ENCODE assay signal across 11 cellular contexts in genomic region chr6:105485456-105485855, GRCh38.
A peak's percentile ranks its signal among the peaks of the same experiment; 100 is the strongest.
DNase-seq lines count a peak whose midpoint lies in the region; ATAC-seq and TF ChIP-seq lines count a peak whose summit lies in the region.
"Had no signal": no experiment of that assay in that cellular context is flagged by ENCODE, and none has a peak within 500 bp of the region (broad histone marks: within the 10 kb centered on the region; RNA-seq: fewer than 3 reads in every experiment).

No MANE protein-coding gene starts in this region.

- dilution Hi-C loops in mammary epithelial cell (cut with HindIII; ENCODE audit: low sequenced_read_pairs) = no loop called here

- no peaks in the 10 kb centered on the region for H3K79me2 ChIP-seq in mammary epithelial cell (ENCODE audit: insufficient read depth, low read length)

- H4K20me1 ChIP-seq in mammary epithelial cell (ENCODE audit: insufficient read depth, low read length) = no peaks in the 10 kb centered on the region

- BruUV-seq in mammary epithelial cell (replicated peaks; lab: Mats Ljungman, UMichigan) = no TSS peak
- BruUV-seq in MCF 10A (replicated peaks; lab: Mats Ljungman, UMichigan) = no TSS peak

- no peak overlapping the region for H3K27ac ChIP-seq in mammary epithelial cell (ENCODE audit: insufficient read depth, low read depth, low read length)
- H3K27ac ChIP-seq: breast epithelium had no signal

- DNase-seq in mammary epithelial cell (no peak), MCF 10A (ENCODE audit: unreplicated experiment) (no peak), NCI-H69 (lab: John Stamatoyannopoulos, UW) (peak; percentile 77), retina (peak; percentile 17), NOMO-1 treated with dmso at 0.1 percent for 144 hours (lab: John Stamatoyannopoulos, UW; ENCODE audit: unreplicated experiment) (no peak), chondrocyte (ENCODE audit: low spot score) (no peak), DMS 273 (lab: John Stamatoyannopoulos, UW; ENCODE audit: unreplicated experiment) (no peak)
- DNase-seq: activated CD4-positive, alpha-beta T cell treated with anti-CD3 and anti-CD28 coated beads, Interleukin-2, amount 50 U/mL, for 1 hour had no signal

- intact Hi-C loops in mammary epithelial cell (cut with micrococcal nuclease) (loop anchor here (10.0 kb wide), 1 partner anchor 509 kb away; no protein-coding TSS in a partner anchor), MCF 10A (cut with micrococcal nuclease) (loop anchor here (2.0 to 10.0 kb wide), 2 partner anchors 115 to 959 kb away; no protein-coding TSS in a partner anchor)

- no peak overlapping the region for H3K4me2 ChIP-seq in mammary epithelial cell (ENCODE audit: insufficient read depth, low read depth, low read length)

- no peaks in the 10 kb centered on the region for H3K27me3 ChIP-seq in mammary epithelial cell (ENCODE audit: insufficient read depth, low read length)
- H3K27me3 ChIP-seq: breast epithelium had no signal

- H2AFZ ChIP-seq in mammary epithelial cell (ENCODE audit: low read depth, low read length) = peak overlapping the region; percentile 40

- peaks cover 24% of the 10 kb centered on the region for H3K4me1 ChIP-seq in mammary epithelial cell (ENCODE audit: insufficient read depth, low read length)
- H3K4me1 ChIP-seq: breast epithelium had no signal

- POLR2A ChIA-PET in MCF 10A (lab: Yijun Ruan, JAX) = interaction anchor here (0.6 to 1.3 kb wide), 3 partner anchors 116 to 602 kb away, joined by 3 to 4 read pairs (median 3); partner anchors contain the start of gene PRDM1

- H3K9me3 ChIP-seq in mammary epithelial cell (replicated peaks; ENCODE audit: insufficient read depth, low read length) = no peaks in the 10 kb centered on the region
- H3K9me3 ChIP-seq: breast epithelium had no signal

- in situ Hi-C loops in mammary epithelial cell (cut with MboI; ENCODE audit: low sequenced_read_pairs in 2 of 2) = loop anchor here in 1 of 2 donors (10.0 to 25.0 kb wide), 3 partner anchors 109 to 802 kb away; no protein-coding TSS in a partner anchor

- H3K27ac Mint-ChIP-seq in MCF 10A (ENCODE audit: low read depth, unreplicated experiment) = no peak overlapping the region
- H3K27ac Mint-ChIP-seq in chondrocyte (ENCODE audit: unreplicated experiment) = no peak overlapping the region

- H3K9me3 Mint-ChIP-seq in MCF 10A (ENCODE audit: unreplicated experiment) (no peaks in the 10 kb centered on the region), chondrocyte (ENCODE audit: low read depth) (no peaks in the 10 kb centered on the region)

- TF ChIP-seq CTCF in mammary epithelial cell (conservative IDR thresholded peaks at IDR 0.05 in 1 of 2, IDR thresholded peaks at IDR 0.05 in 1 of 2; ENCODE audit: extremely low read depth in 1 of 2, insufficient read depth in 1 of 2, low read depth in 1 of 2, low read length in 2 of 2) (no peak), MCF 10A (IDR thresholded peaks at IDR 0.05; ENCODE audit: unreplicated experiment) (no peak), chondrocyte (IDR thresholded peaks at IDR 0.05) (no peak)

- H3K4me3 Mint-ChIP-seq in MCF 10A (ENCODE audit: unreplicated experiment) (no peak overlapping the region), chondrocyte (ENCODE audit: unreplicated experiment) (no peak overlapping the region)

- H3K36me3 Mint-ChIP-seq in MCF 10A (ENCODE audit: insufficient read depth, unreplicated experiment) (peaks cover 6% of the 10 kb centered on the region), chondrocyte (ENCODE audit: low read depth) (no peaks in the 10 kb centered on the region)

- H3K4me1 Mint-ChIP-seq in MCF 10A (ENCODE audit: insufficient read depth, unreplicated experiment) = peaks cover 38% of the 10 kb centered on the region
- H3K4me1 Mint-ChIP-seq in chondrocyte (ENCODE audit: low read depth) = peaks cover 40% of the 10 kb centered on the region

- H3K4me3 ChIP-seq in mammary epithelial cell (replicated peaks in 1 of 3; ENCODE audit: insufficient read depth in 1 of 3, low read depth in 2 of 3, low read length in 3 of 3) = no peak overlapping the region
- H3K4me3 ChIP-seq: breast epithelium, lung had no signal

- CTCF ChIA-PET in mammary epithelial cell (lab: Charles Lee; ENCODE audit: low non-redundant PET) = no interaction called here
- CTCF ChIA-PET in MCF 10A (lab: Yijun Ruan, JAX) = interaction anchor here (0.5 to 4.4 kb wide), 12 partner anchors 13 to 817 kb away, joined by 3 to 40 read pairs (median 6); partner anchors contain the start of gene PRDM1

- 55% methylated on average over 5 of the region's 5 CpGs for WGBS in mammary epithelial cell (ENCODE audit: low coverage, missing lambda C conversion rate)

- ATAC-seq in HG02798 (IDR thresholded peaks at IDR 0.05; ENCODE audit: poor library complexity, unreplicated experiment) = peak; percentile 77

- no peaks in the 10 kb centered on the region for H3K36me3 ChIP-seq in mammary epithelial cell (ENCODE audit: insufficient read depth, low read length)
- H3K36me3 ChIP-seq: breast epithelium had no signal

- H3K9ac ChIP-seq in mammary epithelial cell (ENCODE audit: insufficient read depth, low read length) = no peak overlapping the region

- no peaks in the 10 kb centered on the region for H3K27me3 Mint-ChIP-seq in MCF 10A (ENCODE audit: insufficient read depth, unreplicated experiment)
- H3K27me3 Mint-ChIP-seq in chondrocyte (ENCODE audit: low read depth) = peaks cover 2% of the 10 kb centered on the region

Comparison
In these comparisons a context has a peak if more than half of its experiments do, and no peak if none do; other contexts are left out.
1. DNase-seq: peak in NCI-H69 (single experiment) and retina (single experiment); none in mammary epithelial cell (single experiment), MCF 10A (single experiment), NOMO-1 treated with dmso at 0.1 percent for 144 hours (single experiment), chondrocyte (single experiment) and DMS 273 (single experiment).